13 cellular contexts compared by ENCODE assay signal in the genomic region with DNA sequence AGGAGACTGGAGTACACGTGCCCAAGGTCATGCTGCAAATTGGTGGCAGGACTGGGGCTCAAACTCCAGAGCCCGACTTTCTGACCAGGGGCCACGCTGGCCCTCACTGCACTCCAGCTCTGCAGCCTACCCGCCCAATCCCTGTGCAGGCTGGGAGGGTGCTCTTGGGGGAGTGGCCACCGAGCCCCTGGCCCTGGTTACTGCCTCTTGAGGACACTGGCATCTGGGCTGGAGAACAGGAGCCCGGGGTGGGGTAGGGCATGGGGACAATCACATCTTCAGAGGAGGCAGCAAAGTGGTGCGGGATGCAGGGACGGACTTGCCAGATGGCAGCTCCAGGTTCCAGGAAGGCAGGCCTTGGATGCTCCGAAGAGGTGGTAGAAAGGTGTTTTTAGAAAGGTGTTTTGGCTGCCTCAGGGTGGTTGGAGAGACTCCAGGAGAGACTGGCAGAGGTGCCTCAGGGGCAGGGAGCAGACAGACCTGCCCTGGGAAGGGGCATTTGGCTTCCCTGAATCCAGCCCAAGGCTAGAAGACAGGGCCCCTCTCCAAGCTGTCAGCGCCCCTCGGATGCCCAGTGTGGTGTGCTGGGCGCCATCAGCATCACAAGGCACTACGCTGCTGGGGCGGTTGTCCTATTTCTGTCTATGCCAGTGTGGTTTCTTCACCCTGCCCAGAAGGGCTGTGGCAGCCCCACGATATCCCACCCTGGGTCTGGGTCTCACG.
DNase-seq lines count a peak whose midpoint lies in the region; ATAC-seq and TF ChIP-seq lines count a peak whose summit lies in the region.
"Had no signal": no experiment of that assay in that cellular context is flagged by ENCODE, and none has a peak within 500 bp of the region (broad histone marks: within the 10 kb centered on the region; RNA-seq: fewer than 3 reads in every experiment).

No MANE protein-coding gene starts in this region.

- H3K27me3 Mint-ChIP-seq in osteocyte (ENCODE audit: unreplicated experiment): no peaks in the 10 kb centered on the region
- H3K27me3 Mint-ChIP-seq: stimulated activated naive CD8-positive, alpha-beta T cell treated with anti-CD3 and anti-CD28 coated beads, Interleukin-15, Interleukin-2, amounts not matched to agents 100 ng/mL and 50 ng/mL, for 24 hours had no signal

- H3K4me3 ChIP-seq in SJCRH30 (no peak overlapping the region), right lobe of liver (no peak overlapping the region), thoracic aorta (peak overlapping the region; percentile 15)

- H3K36me3 ChIP-seq in SJCRH30 (no peaks in the 10 kb centered on the region), right lobe of liver (no peaks in the 10 kb centered on the region), thoracic aorta (no peaks in the 10 kb centered on the region)

- no peak overlapping the region for H3K27ac Mint-ChIP-seq in osteocyte (ENCODE audit: unreplicated experiment)
- H3K27ac Mint-ChIP-seq: stimulated activated naive CD8-positive, alpha-beta T cell treated with anti-CD3 and anti-CD28 coated beads, Interleukin-15, Interleukin-2, amounts not matched to agents 100 ng/mL and 50 ng/mL, for 24 hours had no signal

- peak overlapping the region; percentile 80 for H3K27ac ChIP-seq in SJCRH30
- H3K27ac ChIP-seq in cingulate gyrus (ENCODE audit: low read depth, low read length): peak overlapping the region; percentile 32
- peak overlapping the region in 2 of 3 donors; percentile 80 to 90 for H3K27ac ChIP-seq in right lobe of liver
- peak overlapping the region; percentile 98 to 99 for H3K27ac ChIP-seq in thoracic aorta

- TF ChIP-seq POLR2A in right lobe of liver (IDR thresholded peaks at IDR 0.05): no peak

- no peaks in the 10 kb centered on the region for H3K27me3 ChIP-seq in SJCRH30
- no peaks in the 10 kb centered on the region for H3K27me3 ChIP-seq in right lobe of liver
- H3K27me3 ChIP-seq in thoracic aorta (replicated peaks; ENCODE audit: insufficient read depth): no peaks in the 10 kb centered on the region

- H3K4me1 ChIP-seq in SJCRH30 (peaks cover 30% of the 10 kb centered on the region), right lobe of liver (peaks cover 0 to 17% (median 0%) of the 10 kb centered on the region in 4 donors), thoracic aorta (ENCODE audit: control insufficient read depth in 1 of 2, low read depth in 2 of 2) (peaks cover 34 to 81% of the 10 kb centered on the region in 2 donors)

- intact Hi-C loops in right lobe of liver (cut with DNase I): no loop called here

- H3K4me3 Mint-ChIP-seq in osteocyte (ENCODE audit: unreplicated experiment): no peak overlapping the region

- H3K4me1 Mint-ChIP-seq in osteocyte (ENCODE audit: unreplicated experiment): peaks cover 4% of the 10 kb centered on the region

- ATAC-seq in right lobe of liver: no peak
- no peak for ATAC-seq in thoracic aorta (ENCODE audit: insufficient number of reproducible peaks, low FRiP score, low read depth)

- no peak for TF ChIP-seq CTCF in right lobe of liver (IDR thresholded peaks at IDR 0.05)
- no peak for TF ChIP-seq CTCF in thoracic aorta (IDR thresholded peaks at IDR 0.05)
- TF ChIP-seq CTCF in osteocyte (IDR thresholded peaks at IDR 0.05): no peak

- no peaks in the 10 kb centered on the region for H3K9me3 ChIP-seq in SJCRH30 (replicated peaks)
- no peaks in the 10 kb centered on the region for H3K9me3 ChIP-seq in right lobe of liver
- H3K9me3 ChIP-seq in thoracic aorta: no peaks in the 10 kb centered on the region

- 57% methylated on average over 6 of the region's 16 CpGs for WGBS in right lobe of liver (ENCODE audit: insufficient coverage, low coverage, low lambda C conversion rate, missing lambda C conversion rate)

- DNase-seq in SJCRH30: no peak
- peak in 1 of 3 donors; percentile 52 for DNase-seq in right lobe of liver
- no peak for DNase-seq in thoracic aorta (ENCODE audit: low spot score)
- no peak for DNase-seq in osteocyte (ENCODE audit: extremely low spot score, unreplicated experiment)
- no peak for DNase-seq in NCI-H2029 (lab: John Stamatoyannopoulos, UW)
- DNase-seq in OCI-M2 (lab: John Stamatoyannopoulos, UW; ENCODE audit: unreplicated experiment): no peak
- DNase-seq: COR-L47, mesendoderm, NCI-H1105, NCI-H510A treated with DMSO at 0.1 percent for 48 hours, SHP77 had no signal

- H3K36me3 Mint-ChIP-seq in osteocyte (ENCODE audit: unreplicated experiment): peaks cover 2% of the 10 kb centered on the region

- H3K9me3 Mint-ChIP-seq in osteocyte (ENCODE audit: unreplicated experiment): no peaks in the 10 kb centered on the region
- H3K9me3 Mint-ChIP-seq: stimulated activated naive CD8-positive, alpha-beta T cell treated with anti-CD3 and anti-CD28 coated beads, Interleukin-15, Interleukin-2, amounts not matched to agents 100 ng/mL and 50 ng/mL, for 24 hours had no signal

Comparison
In these comparisons a context has a peak if more than half of its experiments do, and no peak if none do; other contexts are left out.
1. H3K27ac ChIP-seq: peak in every context shown above with its lines; median percentile 98 in thoracic aorta; 85 in right lobe of liver; 80 in SJCRH30; 32 in cingulate gyrus.